Comparison of ENCODE assay signal across 1 cellular context in the genomic region with DNA sequence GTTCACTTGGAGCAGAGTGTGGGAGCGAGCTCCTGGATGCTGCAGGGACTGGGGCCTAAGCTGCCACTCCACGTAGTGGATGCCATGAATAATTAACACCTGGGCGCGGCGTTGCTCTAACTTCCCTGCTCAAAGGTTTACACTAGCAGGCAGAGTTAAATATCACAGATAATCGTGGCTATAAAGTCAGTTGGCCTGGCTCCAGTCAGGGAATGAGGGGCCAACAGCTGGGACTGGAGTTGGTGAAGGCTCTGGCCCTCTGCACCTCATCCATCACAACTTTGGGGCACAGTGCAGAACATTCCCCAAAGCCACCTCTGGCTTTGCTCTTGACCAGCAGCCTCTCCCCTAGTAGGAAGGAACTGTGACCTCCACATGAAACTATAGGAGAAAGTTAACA.
TF ChIP-seq lines count a peak whose summit lies in the region.

No MANE protein-coding gene starts in this region.

TF ChIP-seq in endothelial cell of umbilical vein, 7 proteins besides CTCF, POLR2A, EP300 and RAD21:
- TF ChIP-seq EZH2 (IDR thresholded peaks at IDR 0.05; ENCODE audit: borderline replicate concordance, low read depth, low read length, severe bottlenecking) (no peak), POLR2AphosphoS5 (IDR thresholded peaks at IDR 0.05; ENCODE audit: insufficient read depth, low read depth, low read length) (no peak), MYC (IDR thresholded peaks at IDR 0.05; ENCODE audit: low read depth, low read length) (no peak), JUN (IDR thresholded peaks at IDR 0.05; ENCODE audit: borderline replicate concordance, insufficient read depth, insufficient read length, low read depth) (no peak), GATA2 (IDR thresholded peaks at IDR 0.05; ENCODE audit: insufficient read depth, insufficient read length, low read depth, low read length) (no peak), FOS (IDR thresholded peaks at IDR 0.05; ENCODE audit: borderline replicate concordance, insufficient read depth, low read length) (no peak)
- TF ChIP-seq, protein P1, sequence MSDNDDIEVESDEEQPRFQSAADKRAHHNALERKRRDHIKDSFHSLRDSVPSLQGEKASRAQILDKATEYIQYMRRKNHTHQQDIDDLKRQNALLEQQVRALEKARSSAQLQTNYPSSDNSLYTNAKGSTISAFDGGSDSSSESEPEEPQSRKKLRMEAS (IDR thresholded peaks at IDR 0.05; ENCODE audit: insufficient read depth, insufficient read length): no peak
